Comparison of ENCODE assay signal across 32 cellular contexts in genomic region chr1:224045556-224045955, GRCh38.
"Had no signal": no experiment of that assay in that cellular context is flagged by ENCODE, and none has a peak within 500 bp of the region (broad histone marks: within the 10 kb centered on the region; RNA-seq: fewer than 3 reads in every experiment).

No MANE protein-coding gene starts in this region.

- H3K9me3 ChIP-seq: neutrophil, ovary, psoas muscle, right lobe of liver, sigmoid colon, spleen, stomach, thoracic aorta, thyroid gland, tibial nerve, upper lobe of left lung, vagina had no signal

- H3K27ac Mint-ChIP-seq: naive thymus-derived CD4-positive, alpha-beta T cell; natural killer cell; nephron; neural progenitor cell; progenitor cell of endocrine pancreas; stimulated activated naive B cell treated with anti-CD40 and anti-IgM and Interleukin-4, amounts not matched to agents 10 μg/mL and 1 μg/mL and 100 μg/mL, for 72 hours; stimulated activated naive CD8-positive, alpha-beta T cell treated with anti-CD3 and anti-CD28 coated beads, Interleukin-15, Interleukin-2, amounts not matched to agents 100 ng/mL and 50 ng/mL, for 24 hours had no signal

- H3K4me1 Mint-ChIP-seq: natural killer cell; nephron; stimulated activated naive B cell treated with anti-CD40 and anti-IgM and Interleukin-4, amounts not matched to agents 10 μg/mL and 1 μg/mL and 100 μg/mL, for 72 hours had no signal

- H3K4me3 ChIP-seq: neural progenitor cell, ovary, psoas muscle, right lobe of liver, sigmoid colon, skin epidermis, smooth muscle cell, spleen, stomach, thoracic aorta, thyroid gland, tibial nerve, upper lobe of left lung, vagina had no signal

- H3K4me1 ChIP-seq: neural progenitor cell, parathyroid adenoma, psoas muscle, right lobe of liver, spleen, thyroid gland, vagina had no signal

- DNase-seq: naive thymus-derived CD4-positive, alpha-beta T cell; natural killer cell; nucleus accumbens; ovary; posterior cingulate gyrus; psoas muscle; right cardiac atrium; right lobe of liver; sigmoid colon; spleen; stimulated activated CD4-positive, alpha-beta T cell treated with anti-CD3 and anti-CD28 coated beads, Interleukin-12 subunit alpha, Interleukin-12 subunit beta, amount 100 ng/mL, for 4 hours; stimulated activated CD4-positive, alpha-beta T cell treated with anti-CD3 and anti-CD28 coated beads, Interleukin-1b, Interleukin-23, amount 100 ng/mL, for 48 hours; stimulated activated CD4-positive, alpha-beta T cell treated with anti-CD3 and anti-CD28 coated beads, Interleukin-4, amount 100 ng/mL, for 1 hour; stimulated activated CD4-positive, alpha-beta T cell treated with anti-CD3 and anti-CD28 coated beads, Interleukin-4, amount 100 ng/mL, for 4 hours; stimulated activated CD8-positive, alpha-beta memory T cell treated with anti-CD3 and anti-CD28 coated beads, Interleukin-4, amount 100 ng/mL, for 48 hours; stimulated activated naive B cell treated with anti-CD40 and anti-IgM and Interleukin-4, amounts not matched to agents 10 μg/mL and 1 μg/mL and 100 μg/mL, for 72 hours; stimulated activated naive CD4-positive, alpha-beta T cell treated with Interleukin-2 at 50 U/mL for 16 hours; stomach; thyroid gland; trophoblast cell; upper lobe of left lung had no signal

- H3K9me3 Mint-ChIP-seq: naive thymus-derived CD4-positive, alpha-beta T cell; natural killer cell; stimulated activated naive B cell treated with anti-CD40 and anti-IgM and Interleukin-4, amounts not matched to agents 10 μg/mL and 1 μg/mL and 100 μg/mL, for 72 hours; stimulated activated naive CD8-positive, alpha-beta T cell treated with anti-CD3 and anti-CD28 coated beads, Interleukin-15, Interleukin-2, amounts not matched to agents 100 ng/mL and 50 ng/mL, for 24 hours had no signal

- H3K79me2 ChIP-seq: parathyroid adenoma had no signal

- H3K36me3 ChIP-seq: neural progenitor cell, neutrophil, ovary, right lobe of liver, sigmoid colon, spleen, stomach, thoracic aorta, thyroid gland, tibial nerve, upper lobe of left lung, vagina had no signal

- H3K27ac ChIP-seq: neural progenitor cell, neutrophil, ovary, parathyroid adenoma, psoas muscle, right lobe of liver, sigmoid colon, skin epidermis, spleen, stomach, thoracic aorta, thyroid gland, tibial nerve, upper lobe of left lung, vagina had no signal

- H3K27me3 ChIP-seq: neural progenitor cell, neutrophil, ovary, right lobe of liver, sigmoid colon, stomach, thyroid gland, tibial nerve, upper lobe of left lung, vagina had no signal

- H3K4me3 Mint-ChIP-seq: naive thymus-derived CD4-positive, alpha-beta T cell; natural killer cell; nephron; neural progenitor cell; stimulated activated naive B cell treated with anti-CD40 and anti-IgM and Interleukin-4, amounts not matched to agents 10 μg/mL and 1 μg/mL and 100 μg/mL, for 72 hours; stimulated activated naive CD8-positive, alpha-beta T cell treated with anti-CD3 and anti-CD28 coated beads, Interleukin-15, Interleukin-2, amounts not matched to agents 100 ng/mL and 50 ng/mL, for 24 hours had no signal

- H2AFZ ChIP-seq: neural progenitor cell, parathyroid adenoma had no signal

- H3K4me2 ChIP-seq: neural progenitor cell, smooth muscle cell had no signal

- H3K36me3 Mint-ChIP-seq: naive thymus-derived CD4-positive, alpha-beta T cell; natural killer cell; neural progenitor cell; stimulated activated naive B cell treated with anti-CD40 and anti-IgM and Interleukin-4, amounts not matched to agents 10 μg/mL and 1 μg/mL and 100 μg/mL, for 72 hours had no signal

- H3K9ac ChIP-seq: neural progenitor cell, parathyroid adenoma had no signal

- ATAC-seq: naive thymus-derived CD4-positive, alpha-beta T cell; natural killer cell; psoas muscle; right cardiac atrium; right lobe of liver; stimulated activated naive B cell treated with anti-CD40 and anti-IgM and Interleukin-4, amounts not matched to agents 10 μg/mL and 1 μg/mL and 100 μg/mL, for 72 hours had no signal
